ENCODE assay signal across 14 cellular contexts in the genomic region with DNA sequence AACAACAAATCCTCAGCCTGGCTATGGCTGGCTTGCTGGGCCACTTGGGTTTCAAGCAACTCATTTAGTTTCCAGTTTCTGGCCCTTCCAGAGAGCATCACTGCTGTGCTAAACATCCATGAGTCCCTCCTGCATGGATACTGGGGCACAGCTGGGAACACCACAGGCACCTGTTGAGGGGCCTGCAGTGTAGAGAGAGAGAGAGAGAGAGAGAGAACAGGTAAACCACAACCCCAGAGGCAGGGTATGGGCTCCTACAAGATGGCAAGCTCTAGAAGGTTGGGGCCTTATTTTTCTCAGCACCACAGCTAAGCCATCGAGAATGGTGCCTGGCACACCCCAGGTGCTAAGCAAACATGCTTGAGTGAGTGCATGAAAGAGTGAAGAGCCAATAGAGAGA.
DNase-seq lines count a peak whose midpoint lies in the region; TF ChIP-seq lines count a peak whose summit lies in the region.
"Had no signal": no experiment of that assay in that cellular context is flagged by ENCODE, and none has a peak within 500 bp of the region (broad histone marks: within the 10 kb centered on the region; RNA-seq: fewer than 3 reads in every experiment).

No MANE protein-coding gene starts in this region.

- H3K36me3 ChIP-seq in HEK293 (ENCODE audit: control insufficient read depth in 2 of 2, insufficient read depth in 1 of 2, low read length in 2 of 2) = no peaks in the 10 kb centered on the region
- no peaks in the 10 kb centered on the region for H3K36me3 ChIP-seq in osteoblast (ENCODE audit: insufficient read depth, low read length)
- H3K36me3 ChIP-seq: BLaER1 had no signal

- no peaks in the 10 kb centered on the region for H4K20me1 ChIP-seq in osteoblast (ENCODE audit: insufficient read depth, low read length)
- H4K20me1 ChIP-seq: BLaER1 had no signal

- POLR2A ChIA-PET in HEK293 (lab: Yijun Ruan, JAX) = no interaction called here

- H3K4me1 ChIP-seq in HEK293 (ENCODE audit: control insufficient read depth, insufficient read depth, low read length) (no peaks in the 10 kb centered on the region), osteoblast (ENCODE audit: insufficient read depth, low read length) (no peaks in the 10 kb centered on the region)

- H3K9me3 ChIP-seq in HEK293 (ENCODE audit: control insufficient read depth, insufficient read depth, low read depth, low read length) (no peaks in the 10 kb centered on the region), osteoblast (ENCODE audit: low read depth, low read length) (no peaks in the 10 kb centered on the region)
- H3K9me3 ChIP-seq: BLaER1 had no signal

- no peaks in the 10 kb centered on the region for H3K27me3 ChIP-seq in osteoblast (ENCODE audit: insufficient read depth, low read length)

- H3K4me2 ChIP-seq in osteoblast (ENCODE audit: insufficient read depth, low read length) = no peak overlapping the region
- H3K4me2 ChIP-seq: GM23338 had no signal

- TF ChIP-seq CTCF in HEK293 (tag by site-specific recombination; IDR thresholded peaks at IDR 0.05) (no peak), osteoblast (IDR thresholded peaks at IDR 0.05; ENCODE audit: extremely low read depth, low read depth, low read length) (no peak)

- H3K27ac ChIP-seq in HEK293 (ENCODE audit: extremely low read depth, low read depth, low read length) (no peak overlapping the region), osteoblast (ENCODE audit: low read depth, low read length) (no peak overlapping the region)
- H3K27ac ChIP-seq: BLaER1 had no signal

- DNase-seq in NCI-H187 (lab: John Stamatoyannopoulos, UW) (peak; percentile 24 to 26), NCI-H187 treated with DMSO at 0.1 percent for 48 hours (lab: John Stamatoyannopoulos, UW) (no peak), NCI-H345 treated with DMSO at 0.1 percent for 48 hours (lab: John Stamatoyannopoulos, UW; ENCODE audit: unreplicated experiment) (peak; percentile 62), osteoblast (ENCODE audit: insufficient read length, low spot score, missing footprints) (peak; percentile 78), activated gamma-delta T cell treated with Interleukin-2 at 50 U/mL for 16 hours (no peak), anterior cingulate cortex (lab: John Stamatoyannopoulos, UW) (no peak)
- DNase-seq: 8988T; CD4-positive, alpha-beta memory T cell; DMS79 treated with DMSO at 0.1 percent for 48 hours; GF-D8; H7 had no signal

- no peaks in the 10 kb centered on the region for H3K79me2 ChIP-seq in osteoblast (ENCODE audit: insufficient read depth, low read length)

- no peak overlapping the region for H3K4me3 ChIP-seq in HEK293 (ENCODE audit: low read depth, low read length)
- H3K4me3 ChIP-seq in osteoblast (ENCODE audit: insufficient read depth, low read length) = no peak overlapping the region
- H3K4me3 ChIP-seq: BLaER1, GM23338 had no signal

- H2AFZ ChIP-seq in osteoblast (ENCODE audit: low read length) = no peak overlapping the region
- H2AFZ ChIP-seq: GM23338 had no signal

- CTCF ChIA-PET in HEK293 (lab: Yijun Ruan, JAX) = interaction anchor here (1.1 kb wide), 1 partner anchor 123 kb away, joined by 7 read pairs; no protein-coding TSS in a partner anchor

TF ChIP-seq in HEK293, 187 proteins besides CTCF, POLR2A, EP300 and RAD21:
- TF ChIP-seq ZNF529 (tag by site-specific recombination; IDR thresholded peaks at IDR 0.05; ENCODE audit: insufficient replicate concordance) = no peak
- TF ChIP-seq SCRT2 (tag by site-specific recombination; IDR thresholded peaks at IDR 0.05) = peak; percentile 51; the same call in 1 of the 2 replicates

Comparison
In these comparisons a context has a peak if more than half of its experiments do, and no peak if none do; other contexts are left out.
1. DNase-seq: peak in NCI-H187 (2 of 2), NCI-H345 treated with DMSO at 0.1 percent for 48 hours (single experiment) and osteoblast (single experiment); none in NCI-H187 treated with DMSO at 0.1 percent for 48 hours (single experiment), activated gamma-delta T cell treated with Interleukin-2 at 50 U/mL for 16 hours (single experiment) and anterior cingulate cortex (0 of 58).